In the genomic region with DNA sequence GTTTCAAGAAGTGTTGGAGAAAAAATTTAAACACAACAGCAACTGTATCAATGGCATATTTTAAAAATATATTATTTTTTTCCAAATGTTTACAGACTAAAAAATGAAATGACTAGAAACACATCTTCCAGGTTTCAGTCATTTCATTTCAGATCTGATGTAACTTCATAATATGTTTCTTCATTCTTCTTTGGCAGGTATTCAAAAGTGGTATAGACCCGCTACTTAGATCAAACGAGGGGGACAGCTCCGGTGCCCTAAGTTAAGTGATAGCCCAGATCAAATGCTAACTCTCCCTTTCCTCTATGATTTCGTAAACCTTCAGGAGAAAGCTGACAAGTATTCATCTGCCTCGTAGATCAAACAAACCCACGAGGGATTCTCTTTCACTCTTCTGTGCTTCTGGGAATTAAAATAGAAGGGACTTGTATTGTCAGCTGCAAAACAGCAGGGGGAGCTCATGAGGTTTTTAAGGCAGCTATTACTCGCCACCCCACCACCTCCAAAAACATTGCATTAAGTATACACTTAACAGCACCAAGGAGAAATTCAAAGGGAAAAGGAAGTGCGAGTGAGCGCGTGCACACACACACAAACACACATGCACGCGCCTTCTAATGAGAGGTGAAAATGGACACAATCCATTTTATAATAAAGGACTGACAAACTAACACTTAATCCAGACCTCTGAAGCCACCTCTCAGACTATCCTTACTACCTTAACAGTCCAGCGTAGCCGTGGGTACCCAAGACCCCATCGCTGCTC, we compare ENCODE assay signal across 8 cellular contexts. TPM values are rescaled to one million over a fixed set of nuclear protein-coding genes. Genes with fewer than 3 reads are reported as not detected.
A peak's percentile ranks its signal among the peaks of the same experiment; 100 is the strongest.
DNase-seq lines count a peak whose midpoint lies in the region; ATAC-seq and TF ChIP-seq lines count a peak whose summit lies in the region.

No MANE protein-coding gene starts in this region.

- peak; percentile 46 to 60 (median 56) for DNase-seq in CD4-positive, alpha-beta memory T cell
- DNase-seq in GM19240 (ENCODE audit: insufficient read length, low spot score) (peak; percentile 64), HL-60 (ENCODE audit: low read depth in 1 of 2, low spot score in 1 of 2) (peak; percentile 59 to 76), Panc1 (ENCODE audit: low read depth, low spot score) (peak; percentile 41), prostate gland (ENCODE audit: low spot score) (peak; percentile 54)
- peak; percentile 69 for DNase-seq in activated effector memory CD4-positive, alpha-beta T cell treated with anti-CD3 and anti-CD28 coated beads, Interleukin-2, amount 50 U/mL, for 16 hours

- peaks cover 4 to 6% (median 4%) of the 10 kb centered on the region in 4 donors for H3K4me1 Mint-ChIP-seq in CD4-positive, alpha-beta memory T cell

- H3K4me3 ChIP-seq in CD4-positive, alpha-beta memory T cell (ENCODE audit: low read length in 2 of 2): no peak overlapping the region
- no peak overlapping the region for H3K4me3 ChIP-seq in HL-60 (replicated peaks; ENCODE audit: insufficient read depth, low read length)
- peak overlapping the region; percentile 1 to 36; a peak in 3 of 4 replicates for H3K4me3 ChIP-seq in Panc1 (ENCODE audit: low read depth in 2 of 2, low read length in 2 of 2)
- H3K4me3 ChIP-seq in gastroesophageal sphincter: no peak overlapping the region
- H3K4me3 ChIP-seq in prostate gland: no peak overlapping the region

- peak overlapping the region in 3 of 8 donors; percentile 1 to 35 (median 33) for H3K4me3 Mint-ChIP-seq in CD4-positive, alpha-beta memory T cell

- H3K4me1 ChIP-seq in CD4-positive, alpha-beta memory T cell (ENCODE audit: insufficient read depth, low read length): peaks cover 7% of the 10 kb centered on the region
- H3K4me1 ChIP-seq in Panc1 (ENCODE audit: control insufficient read depth, insufficient read depth, low read length): no peaks in the 10 kb centered on the region
- H3K4me1 ChIP-seq in gastroesophageal sphincter: peaks cover 0 to 5% (median 0%) of the 10 kb centered on the region in 3 donors
- H3K4me1 ChIP-seq in prostate gland (replicated peaks): no peaks in the 10 kb centered on the region

- TF ChIP-seq POLR2A in gastroesophageal sphincter (IDR thresholded peaks at IDR 0.05) (no peak), prostate gland (IDR thresholded peaks at IDR 0.05) (no peak), GM18505 (IDR thresholded peaks at IDR 0.05; ENCODE audit: borderline replicate concordance, extremely low read depth, insufficient read depth, insufficient read length) (no peak)

- H3K27ac ChIP-seq in CD4-positive, alpha-beta memory T cell (ENCODE audit: low read depth, low read length): no peak overlapping the region
- H3K27ac ChIP-seq in HL-60 (replicated peaks) (no peak overlapping the region; the same call in 1 of the 2 replicates), Panc1 (ENCODE audit: low read length) (no peak overlapping the region; the same call in 1 of the 2 replicates), gastroesophageal sphincter (no peak overlapping the region), prostate gland (no peak overlapping the region)

- ATAC-seq in Panc1 (peak; percentile 87), gastroesophageal sphincter (peak; percentile 78), GM18505 (IDR thresholded peaks at IDR 0.05; ENCODE audit: unreplicated experiment) (no peak)

- H3K9me3 ChIP-seq in CD4-positive, alpha-beta memory T cell (ENCODE audit: control insufficient read depth in 1 of 2, low read length in 2 of 2): no peaks in the 10 kb centered on the region
- H3K9me3 ChIP-seq in Panc1 (ENCODE audit: control insufficient read depth, insufficient read depth, low read depth, low read length): no peaks in the 10 kb centered on the region
- no peaks in the 10 kb centered on the region for H3K9me3 ChIP-seq in gastroesophageal sphincter
- no peaks in the 10 kb centered on the region for H3K9me3 ChIP-seq in prostate gland

- peaks cover 9 to 16% of the 10 kb centered on the region in 2 donors for H3K27me3 Mint-ChIP-seq in CD4-positive, alpha-beta memory T cell

- in situ Hi-C loops in Panc1 (cut with HindIII; ENCODE audit: low pct_unique_long_range_greater_than_20kb, low sequenced_read_pairs): no loop called here

- no peaks in the 10 kb centered on the region for H3K27me3 ChIP-seq in CD4-positive, alpha-beta memory T cell (ENCODE audit: insufficient read depth, low read length)
- H3K27me3 ChIP-seq in HL-60 (ENCODE audit: insufficient read depth, poor library complexity, severe bottlenecking) (no peaks in the 10 kb centered on the region), Panc1 (ENCODE audit: control insufficient read depth, insufficient read depth, low read length) (no peaks in the 10 kb centered on the region), gastroesophageal sphincter (no peaks in the 10 kb centered on the region), prostate gland (replicated peaks; ENCODE audit: insufficient read depth) (no peaks in the 10 kb centered on the region)

- no peak overlapping the region for H3K27ac Mint-ChIP-seq in CD4-positive, alpha-beta memory T cell

- H3K9me3 Mint-ChIP-seq in CD4-positive, alpha-beta memory T cell: peaks cover 0 to 4% (median 0%) of the 10 kb centered on the region in 8 donors

- WGBS in gastroesophageal sphincter (ENCODE audit: low coverage in 1 of 2), 2 donors: 11 to 12% methylated on average over 14 to 15 of the region's 15 CpGs
- WGBS in prostate gland: 18% methylated on average over 15 of the region's 15 CpGs

- TF ChIP-seq CTCF in HL-60 (IDR thresholded peaks at IDR 0.05; ENCODE audit: insufficient read depth, low read length) (peak; percentile 70), Panc1 (IDR thresholded peaks at IDR 0.05) (peak; percentile 79), gastroesophageal sphincter (IDR thresholded peaks at IDR 0.05) (peak; percentile 84 to 86 (median 85)), prostate gland (IDR thresholded peaks at IDR 0.05) (peak; percentile 36 to 82 (median 75))

- CTCF ChIA-PET in CD4-positive, alpha-beta memory T cell (lab: Charles Lee; ENCODE audit: partially characterized antibody): interaction anchor here (0.7 to 8.2 kb wide), 20 partner anchors 9 to 558 kb away, joined by 3 to 79 read pairs (median 4); no protein-coding TSS in a partner anchor
- CTCF ChIA-PET in Panc1 (lab: Charles Lee): interaction anchor here (0.6 to 1.5 kb wide), 5 partner anchors 46 to 111 kb away, joined by 3 to 12 read pairs (median 5); no protein-coding TSS in a partner anchor

- H3K36me3 Mint-ChIP-seq in CD4-positive, alpha-beta memory T cell: no peaks in the 10 kb centered on the region

- H3K36me3 ChIP-seq in CD4-positive, alpha-beta memory T cell (ENCODE audit: insufficient read depth, low read length): no peaks in the 10 kb centered on the region
- no peaks in the 10 kb centered on the region for H3K36me3 ChIP-seq in Panc1 (ENCODE audit: control insufficient read depth, insufficient read depth, low read length)
- no peaks in the 10 kb centered on the region for H3K36me3 ChIP-seq in gastroesophageal sphincter
- H3K36me3 ChIP-seq in prostate gland: no peaks in the 10 kb centered on the region

- no peak for TF ChIP-seq EP300 in gastroesophageal sphincter (IDR thresholded peaks at IDR 0.05)

- POLR2A ChIA-PET in CD4-positive, alpha-beta memory T cell (lab: Charles Lee; ENCODE audit: partially characterized antibody): no interaction called here
- POLR2A ChIA-PET in Panc1 (lab: Charles Lee): no interaction called here

- intact Hi-C loops in CD4-positive, alpha-beta memory T cell (cut with micrococcal nuclease): loop anchor here (1.0 to 2.0 kb wide), 5 partner anchors 57 to 558 kb away; no protein-coding TSS in a partner anchor
- intact Hi-C loops in Panc1 (cut with micrococcal nuclease; ENCODE audit: unreplicated experiment) (loop anchor here (2.0 kb wide), 2 partner anchors 57 to 95 kb away; no protein-coding TSS in a partner anchor), prostate gland (cut with DNase I) (loop anchor here (2.0 to 5.0 kb wide), 2 partner anchors 57 to 93 kb away; no protein-coding TSS in a partner anchor)

- BruUV-seq in Panc1 (replicated peaks; lab: Mats Ljungman, UMichigan): no TSS peak

RNA-seq across cellular contexts. Expression of a gene that starts 21.4 kb away (rescaled TPM):
- total RNA-seq in CD4-positive, alpha-beta memory T cell: not detected
- polyA plus RNA-seq in CD4-positive, alpha-beta memory T cell: not detected
- total RNA-seq in Panc1 (2021; ENCODE audit: unreplicated experiment): not detected
- not detected for polyA plus RNA-seq in Panc1 (2012; ENCODE audit: insufficient read length)
- total RNA-seq in gastroesophageal sphincter: not detected
- not detected for total RNA-seq in prostate gland

Comparison
In these comparisons a context has a peak if more than half of its experiments do, and no peak if none do; other contexts are left out.
1. H3K4me3 ChIP-seq: peak in Panc1 (2 of 2); none in CD4-positive, alpha-beta memory T cell (0 of 2), HL-60 (single experiment), gastroesophageal sphincter (0 of 2) and prostate gland (0 of 2).
2. Peak in every context shown above with its lines, with median percentiles within 50 percentile points of each other: DNase-seq and CTCF ChIP-seq.